Comparison of ENCODE assay signal across 26 cellular contexts in the genomic region with DNA sequence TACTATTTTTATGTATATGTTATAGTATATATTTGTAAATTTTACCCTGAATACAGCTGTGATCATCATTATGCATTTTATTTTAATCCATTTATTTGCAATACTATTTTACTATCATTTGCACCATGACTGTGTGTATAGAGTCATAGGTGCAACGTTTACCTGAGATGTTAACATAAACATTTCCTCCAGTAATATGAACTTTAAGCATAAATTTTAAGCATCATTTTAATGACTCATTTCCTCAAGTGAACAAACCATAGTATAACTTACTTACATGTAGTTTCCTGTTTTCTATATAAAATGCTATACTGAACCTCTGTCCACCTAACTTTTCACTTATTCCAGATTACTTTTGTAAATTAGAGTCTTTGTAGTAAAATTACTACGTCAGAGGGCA.
DNase-seq lines count a peak whose midpoint lies in the region; ATAC-seq, FAIRE-seq and TF ChIP-seq lines count a peak whose summit lies in the region.
"Had no signal": no experiment of that assay in that cellular context is flagged by ENCODE, and none has a peak within 500 bp of the region (broad histone marks: within the 10 kb centered on the region; RNA-seq: fewer than 3 reads in every experiment).

No MANE protein-coding gene starts in this region.

- peak; percentile 72 for ATAC-seq in PC-3
- ATAC-seq: gastroesophageal sphincter, left lobe of liver had no signal

- H3K27ac Mint-ChIP-seq in activated naive CD4-positive, alpha-beta T cell treated with anti-CD3 and anti-CD28 coated beads, Interleukin-2, amount 10 ng/mL, durations not matched to agents 7 days and 5 days = peak overlapping the region; percentile 81
- H3K27ac Mint-ChIP-seq in activated T-helper 2 cell treated with anti-CD3 and anti-CD28 coated beads, Interferon-gamma antibody, Interleukin-2, Interleukin-4, amounts not matched to agents 10 μg/mL and 5 μg/mL and 100 μg/mL, durations not matched to agents 14 hours and 24 hours and 36 hours = peak overlapping the region; percentile 70

- H3K4me1 ChIP-seq in PC-3 (ENCODE audit: insufficient read depth, low read length) = peaks cover 38% of the 10 kb centered on the region
- peaks cover 12% of the 10 kb centered on the region for H3K4me1 ChIP-seq in keratinocyte (ENCODE audit: control insufficient read depth, extremely low read depth, insufficient read depth, low read length)
- H3K4me1 ChIP-seq: gastroesophageal sphincter, Peyer's patch, SJCRH30, uterus had no signal

- H3K4me2 ChIP-seq in PC-3 (ENCODE audit: low read length) (peak overlapping the region; percentile 44), keratinocyte (ENCODE audit: control insufficient read depth, extremely low read depth, insufficient read depth, low read depth, low read length) (no peak overlapping the region)
- H3K4me2 ChIP-seq: BLaER1, hepatocyte had no signal

- H3K4me1 Mint-ChIP-seq in activated naive CD4-positive, alpha-beta T cell treated with anti-CD3 and anti-CD28 coated beads, Interleukin-2, amount 10 ng/mL, durations not matched to agents 7 days and 5 days = peaks cover 96% of the 10 kb centered on the region
- peaks cover 83% of the 10 kb centered on the region for H3K4me1 Mint-ChIP-seq in activated T-helper 2 cell treated with anti-CD3 and anti-CD28 coated beads, Interferon-gamma antibody, Interleukin-2, Interleukin-4, amounts not matched to agents 10 μg/mL and 5 μg/mL and 100 μg/mL, durations not matched to agents 14 hours and 24 hours and 36 hours (ENCODE audit: low read depth)

- H4K20me1 ChIP-seq in PC-3 (ENCODE audit: low read length) = no peaks in the 10 kb centered on the region
- no peaks in the 10 kb centered on the region for H4K20me1 ChIP-seq in keratinocyte (ENCODE audit: control insufficient read depth, extremely low read depth, insufficient read depth, low read length)
- H4K20me1 ChIP-seq: BLaER1 had no signal

- H3K4me3 ChIP-seq in PC-3 (ENCODE audit: low read length) (no peak overlapping the region), keratinocyte (ENCODE audit: control insufficient read depth in 2 of 3, extremely low read depth in 1 of 3, insufficient read depth in 2 of 3, low read depth in 1 of 3, low read length in 3 of 3) (no peak overlapping the region)
- H3K4me3 ChIP-seq: BLaER1, gastroesophageal sphincter, hepatocyte, Peyer's patch, SJCRH30, uterus had no signal

- no peak overlapping the region for H3K4me3 Mint-ChIP-seq in activated naive CD4-positive, alpha-beta T cell treated with anti-CD3 and anti-CD28 coated beads, Interleukin-2, amount 10 ng/mL, durations not matched to agents 7 days and 5 days
- H3K4me3 Mint-ChIP-seq in activated T-helper 2 cell treated with anti-CD3 and anti-CD28 coated beads, Interferon-gamma antibody, Interleukin-2, Interleukin-4, amounts not matched to agents 10 μg/mL and 5 μg/mL and 100 μg/mL, durations not matched to agents 14 hours and 24 hours and 36 hours (ENCODE audit: low read depth) = no peak overlapping the region

- no peaks in the 10 kb centered on the region for H3K27me3 Mint-ChIP-seq in activated naive CD4-positive, alpha-beta T cell treated with anti-CD3 and anti-CD28 coated beads, Interleukin-2, amount 10 ng/mL, durations not matched to agents 7 days and 5 days
- H3K27me3 Mint-ChIP-seq in activated T-helper 2 cell treated with anti-CD3 and anti-CD28 coated beads, Interferon-gamma antibody, Interleukin-2, Interleukin-4, amounts not matched to agents 10 μg/mL and 5 μg/mL and 100 μg/mL, durations not matched to agents 14 hours and 24 hours and 36 hours (ENCODE audit: low read depth) = no peaks in the 10 kb centered on the region
- H3K27me3 Mint-ChIP-seq: dendritic cell treated with granulocyte-macrophage colony-stimulating factor and Interleukin-4, amounts not matched to agents 40 ng/mL and 50 ng/mL, for 4 days had no signal

- CTCF ChIA-PET in activated naive CD4-positive, alpha-beta T cell treated with anti-CD3 and anti-CD28 coated beads, Interleukin-2, amount 10 ng/mL, durations not matched to agents 7 days and 5 days (lab: Charles Lee) = interaction anchor here (0.8 kb wide), 1 partner anchor 14 kb away, joined by 3 read pairs; no protein-coding TSS in a partner anchor
- CTCF ChIA-PET in PC-3 (lab: Charles Lee) = no interaction called here

- H3K9me3 Mint-ChIP-seq in activated naive CD4-positive, alpha-beta T cell treated with anti-CD3 and anti-CD28 coated beads, Interleukin-2, amount 10 ng/mL, durations not matched to agents 7 days and 5 days = peaks cover 13% of the 10 kb centered on the region
- H3K9me3 Mint-ChIP-seq in activated T-helper 2 cell treated with anti-CD3 and anti-CD28 coated beads, Interferon-gamma antibody, Interleukin-2, Interleukin-4, amounts not matched to agents 10 μg/mL and 5 μg/mL and 100 μg/mL, durations not matched to agents 14 hours and 24 hours and 36 hours = peaks cover 6% of the 10 kb centered on the region
- H3K9me3 Mint-ChIP-seq: dendritic cell treated with granulocyte-macrophage colony-stimulating factor and Interleukin-4, amounts not matched to agents 40 ng/mL and 50 ng/mL, for 4 days had no signal

- H3K27me3 ChIP-seq in PC-3 (ENCODE audit: low read length) = no peaks in the 10 kb centered on the region
- no peaks in the 10 kb centered on the region for H3K27me3 ChIP-seq in keratinocyte (ENCODE audit: control insufficient read depth, extremely low read depth, insufficient read depth, low read length)
- H3K27me3 ChIP-seq: BLaER1, gastroesophageal sphincter, hepatocyte, Peyer's patch, SJCRH30, uterus had no signal

- peaks cover 54% of the 10 kb centered on the region for H3K36me3 ChIP-seq in PC-3 (ENCODE audit: low read depth, low read length)
- peaks cover 15 to 17% of the 10 kb centered on the region in 2 experiments for H3K36me3 ChIP-seq in keratinocyte (ENCODE audit: control insufficient read depth in 2 of 2, extremely low read depth in 1 of 2, insufficient read depth in 2 of 2, low read length in 2 of 2)
- H3K36me3 ChIP-seq: uterus had no signal

- dilution Hi-C loops in keratinocyte (cut with MboI; ENCODE audit: extremely low pct_ligation_motif_present, low sequenced_read_pairs) = no loop called here

- H3K9ac ChIP-seq in PC-3 (ENCODE audit: low read length) (peak overlapping the region; percentile 53; the same call in 1 of the 2 replicates), keratinocyte (ENCODE audit: control insufficient read depth, extremely low read depth, insufficient read depth, low read length) (no peak overlapping the region)
- H3K9ac ChIP-seq: BLaER1 had no signal

- H3F3A ChIP-seq in PC-3 (ENCODE audit: low read length, unreplicated experiment) = no peaks in the 10 kb centered on the region

- H3K9me3 ChIP-seq in PC-3 (ENCODE audit: low read length) (0 out of 2 replicates have a peak, but pooled peaks cover 5% of the 10 kb centered on the region), keratinocyte (ENCODE audit: control insufficient read depth, low read depth, low read length) (no peaks in the 10 kb centered on the region)
- H3K9me3 ChIP-seq: gastroesophageal sphincter, Peyer's patch, SJCRH30, uterus had no signal

- intact Hi-C loops in PC-3 (cut with micrococcal nuclease) = no loop called here
- intact Hi-C loops in activated T-helper 2 cell treated with anti-CD3 and anti-CD28 coated beads, Interferon-gamma antibody, Interleukin-2, Interleukin-4, amounts not matched to agents 10 μg/mL and 5 μg/mL and 100 μg/mL, durations not matched to agents 14 hours and 24 hours and 36 hours (cut with micrococcal nuclease) = loop anchor here (10.0 kb wide), 1 partner anchor 139 kb away; no protein-coding TSS in a partner anchor

- peak; percentile 49 for FAIRE-seq in keratinocyte (lab: Jason Lieb, UNC)

- no peaks in the 10 kb centered on the region for H3K9me1 ChIP-seq in keratinocyte (ENCODE audit: control insufficient read depth, extremely low read depth, insufficient read depth, low read length)

- no peaks in the 10 kb centered on the region for H3K9me2 ChIP-seq in PC-3 (replicated peaks; ENCODE audit: low read length)

- no TSS peak for BruUV-seq in PC-3 (replicated peaks; lab: Mats Ljungman, UMichigan)

- no peak for TF ChIP-seq CTCF in PC-3 (conservative IDR thresholded peaks at IDR 0.05; ENCODE audit: low read depth, low read length)
- no peak for TF ChIP-seq CTCF in keratinocyte (optimal IDR thresholded peaks at IDR 0.05 in 1 of 3, IDR thresholded peaks at IDR 0.05 in 1 of 3, conservative IDR thresholded peaks at IDR 0.05 in 1 of 3; ENCODE audit: extremely low read depth in 1 of 3, insufficient read depth in 2 of 3, low read length in 3 of 3)

- POLR2A ChIA-PET in PC-3 (lab: Charles Lee; ENCODE audit: unreplicated experiment) = interaction anchor here (0.6 kb wide), 1 partner anchor 18 kb away, joined by 4 read pairs; no protein-coding TSS in a partner anchor

- H3K79me2 ChIP-seq in PC-3 (ENCODE audit: low read length) (no peaks in the 10 kb centered on the region), keratinocyte (ENCODE audit: control insufficient read depth, insufficient read depth, low read length) (no peaks in the 10 kb centered on the region)
- H3K79me2 ChIP-seq: hepatocyte had no signal

- H2AFZ ChIP-seq in PC-3 (ENCODE audit: low read length) (no peak overlapping the region), keratinocyte (ENCODE audit: control insufficient read depth, low read length) (no peak overlapping the region)
- H2AFZ ChIP-seq: hepatocyte had no signal

- DNase-seq in activated naive CD4-positive, alpha-beta T cell treated with anti-CD3 and anti-CD28 coated beads, Interleukin-2, amount 10 ng/mL, durations not matched to agents 7 days and 5 days = no peak
- no peak for DNase-seq in activated naive CD4-positive, alpha-beta T cell treated with Interleukin-2 at 50 U/mL for 16 hours
- DNase-seq in PC-3 (peak; percentile 62), keratinocyte (ENCODE audit: low read depth, low spot score) (no peak), NCI-H146 (lab: John Stamatoyannopoulos, UW) (no peak), NCI-H748 treated with DMSO at 0.1 percent for 48 hours (lab: John Stamatoyannopoulos, UW) (no peak), RPMI8226 (no peak)
- DNase-seq in activated T-helper 2 cell treated with anti-CD3 and anti-CD28 coated beads, Interferon-gamma antibody, Interleukin-2, Interleukin-4, amounts not matched to agents 10 μg/mL and 5 μg/mL and 100 μg/mL, durations not matched to agents 14 hours and 24 hours and 36 hours (ENCODE audit: low spot score) = no peak
- DNase-seq: activated CD4-positive, CD25-positive, alpha-beta regulatory T cell treated with anti-CD3 and anti-CD28 coated beads, Interleukin-2, amount 50 U/mL, for 72 hours; activated gamma-delta T cell; anterior cingulate cortex; caudate nucleus; HCEC 1CT; NCI-H2029 treated with DMSO at 0.1 percent for 48 hours; NCI-H2227 treated with DMSO at 0.1 percent for 48 hours; NCI-H69; nucleus accumbens; Peyer's patch; SJCRH30; stimulated activated naive CD4-positive, alpha-beta T cell treated with Interleukin-2 at 50 U/mL for 16 hours; uterus had no signal

- peak overlapping the region; percentile 79 for H3K27ac ChIP-seq in PC-3 (ENCODE audit: low read length)
- H3K27ac ChIP-seq in keratinocyte (ENCODE audit: control insufficient read depth, insufficient read depth, low read length) = no peak overlapping the region
- H3K27ac ChIP-seq: BLaER1, gastroesophageal sphincter, hepatocyte, Peyer's patch, SJCRH30, uterus had no signal

- peaks cover 89% of the 10 kb centered on the region for H3K36me3 Mint-ChIP-seq in activated naive CD4-positive, alpha-beta T cell treated with anti-CD3 and anti-CD28 coated beads, Interleukin-2, amount 10 ng/mL, durations not matched to agents 7 days and 5 days
- H3K36me3 Mint-ChIP-seq in activated T-helper 2 cell treated with anti-CD3 and anti-CD28 coated beads, Interferon-gamma antibody, Interleukin-2, Interleukin-4, amounts not matched to agents 10 μg/mL and 5 μg/mL and 100 μg/mL, durations not matched to agents 14 hours and 24 hours and 36 hours (ENCODE audit: low read depth) = peaks cover 97% of the 10 kb centered on the region
